Comparison of ENCODE assay signal across 13 cellular contexts in genomic region chr17:59725691-59726090, GRCh38. TPM values are rescaled to one million over a fixed set of nuclear protein-coding genes. Genes with fewer than 3 reads are reported as not detected.
DNase-seq lines count a peak whose midpoint lies in the region; ATAC-seq and TF ChIP-seq lines count a peak whose summit lies in the region.
"Had no signal": no experiment of that assay in that cellular context is flagged by ENCODE, and none has a peak within 500 bp of the region (broad histone marks: within the 10 kb centered on the region; RNA-seq: fewer than 3 reads in every experiment).

No MANE protein-coding gene starts in this region.

- no peak for TF ChIP-seq CTCF in fibroblast of mammary gland (conservative IDR thresholded peaks at IDR 0.05; ENCODE audit: control insufficient read depth, insufficient read depth, low read depth, low read length)
- TF ChIP-seq CTCF in psoas muscle (IDR thresholded peaks at IDR 0.05): no peak

- peak overlapping the region; percentile 48 for H3K27ac ChIP-seq in psoas muscle

- WGBS in psoas muscle, 3 donors: 43 to 65% (median 49%) methylated on average over 2 of the region's 2 CpGs

- no peaks in the 10 kb centered on the region for H3K9me3 ChIP-seq in psoas muscle

- H3K27ac Mint-ChIP-seq in activated naive CD4-positive, alpha-beta T cell treated with anti-CD3 and anti-CD28 coated beads, Interleukin-2, amount 50 U/mL, for 72 hours: no peak overlapping the region
- H3K27ac Mint-ChIP-seq: activated CD8-positive, alpha-beta T cell treated with anti-CD3 and anti-CD28 coated beads, Interleukin-2, amount 10 ng/mL, durations not matched to agents 7 days and 5 days; CD4-positive, CD25-positive, alpha-beta regulatory T cell had no signal

- intact Hi-C loops in psoas muscle (cut with DNase I): no loop called here

- DNase-seq in AML-193 (lab: John Stamatoyannopoulos, UW) (peak; percentile 90 to 94), OCI-M1 (lab: John Stamatoyannopoulos, UW) (peak; percentile 26), fibroblast of mammary gland (ENCODE audit: low read depth) (peak; percentile 79), psoas muscle (no peak), activated gamma-delta T cell treated with Interleukin-2 at 50 U/mL for 16 hours (no peak), LoVo (ENCODE audit: low spot score) (no peak)
- no peak for DNase-seq in activated naive CD4-positive, alpha-beta T cell treated with anti-CD3 and anti-CD28 coated beads, Interleukin-2, amount 50 U/mL, for 72 hours (ENCODE audit: low spot score in 2 of 2)
- DNase-seq: activated CD8-positive, alpha-beta T cell treated with anti-CD3 and anti-CD28 coated beads, Interleukin-2, amount 10 ng/mL, durations not matched to agents 7 days and 5 days; CD4-positive, CD25-positive, alpha-beta regulatory T cell; NCI-H1105; NCI-H526 treated with DMSO at 0.1 percent for 48 hours; posterior cingulate gyrus had no signal

- H3K36me3 ChIP-seq in psoas muscle (ENCODE audit: insufficient read depth in 1 of 2, low read depth in 1 of 2): no peaks in the 10 kb centered on the region

- no peaks in the 10 kb centered on the region for H3K9me3 Mint-ChIP-seq in activated naive CD4-positive, alpha-beta T cell treated with anti-CD3 and anti-CD28 coated beads, Interleukin-2, amount 50 U/mL, for 72 hours
- H3K9me3 Mint-ChIP-seq: CD4-positive, CD25-positive, alpha-beta regulatory T cell had no signal

- H3K4me3 ChIP-seq in fibroblast of mammary gland (ENCODE audit: control insufficient read depth, low read depth, low read length) (no peak overlapping the region), psoas muscle (no peak overlapping the region)

- H3K36me3 Mint-ChIP-seq in activated naive CD4-positive, alpha-beta T cell treated with anti-CD3 and anti-CD28 coated beads, Interleukin-2, amount 50 U/mL, for 72 hours: peaks cover 0 to 6% of the 10 kb centered on the region in 2 donors
- H3K36me3 Mint-ChIP-seq: CD4-positive, CD25-positive, alpha-beta regulatory T cell had no signal

- no peaks in the 10 kb centered on the region for H3K27me3 ChIP-seq in psoas muscle (ENCODE audit: insufficient read depth in 3 of 3, low read length in 2 of 3)

- ATAC-seq in psoas muscle: peak in 3 of 4 donors; percentile 43 to 58 (median 46)
- ATAC-seq in GM19395 (IDR thresholded peaks at IDR 0.05; ENCODE audit: unreplicated experiment): no peak
- ATAC-seq in activated naive CD4-positive, alpha-beta T cell treated with anti-CD3 and anti-CD28 coated beads, Interleukin-2, amount 50 U/mL, for 72 hours: no peak
- ATAC-seq: activated CD8-positive, alpha-beta T cell treated with anti-CD3 and anti-CD28 coated beads, Interleukin-2, amount 10 ng/mL, durations not matched to agents 7 days and 5 days had no signal

- peaks cover 29% of the 10 kb centered on the region for H3K4me1 ChIP-seq in psoas muscle

RNA-seq across cellular contexts. Expression of gene VMP1, which starts 18.2 kb away (rescaled TPM):
- 10 to 100 TPM; 37.9 to 66.5 (median 54.1) TPM for total RNA-seq in psoas muscle
- 100 to 1,000 TPM in 1 of 3 donors, 10 to 100 TPM in 2; 31.3 to 115 (median 70.5) TPM for polyA plus RNA-seq in psoas muscle
- total RNA-seq in activated naive CD4-positive, alpha-beta T cell treated with anti-CD3 and anti-CD28 coated beads, Interleukin-2, amount 50 U/mL, for 72 hours: 100 to 1,000 TPM; 344 to 725 TPM

RNA-seq across cellular contexts. Expression of gene PTRH2, which starts 18.5 kb away (rescaled TPM):
- total RNA-seq in psoas muscle: 10 to 100 TPM; 11.4 to 28.8 (median 16.1) TPM
- polyA plus RNA-seq in psoas muscle: 10 to 100 TPM; 31.2 to 43.1 (median 34.7) TPM
- 10 to 100 TPM; 18.9 to 42.8 TPM for total RNA-seq in activated naive CD4-positive, alpha-beta T cell treated with anti-CD3 and anti-CD28 coated beads, Interleukin-2, amount 50 U/mL, for 72 hours

Comparison
In these comparisons a context has a peak if more than half of its experiments do, and no peak if none do; other contexts are left out.
1. DNase-seq: peak in AML-193 (2 of 2), OCI-M1 (single experiment) and fibroblast of mammary gland (single experiment); none in psoas muscle (0 of 2), activated gamma-delta T cell treated with Interleukin-2 at 50 U/mL for 16 hours (single experiment), activated naive CD4-positive, alpha-beta T cell treated with anti-CD3 and anti-CD28 coated beads, Interleukin-2, amount 50 U/mL, for 72 hours (0 of 2) and LoVo (single experiment).
2. ATAC-seq: peak in psoas muscle (3 of 4); none in GM19395 (single experiment) and activated naive CD4-positive, alpha-beta T cell treated with anti-CD3 and anti-CD28 coated beads, Interleukin-2, amount 50 U/mL, for 72 hours (0 of 2).
3. RNA of gene VMP1, which starts 18.2 kb away (total RNA-seq): 344 to 725 TPM in activated naive CD4-positive, alpha-beta T cell treated with anti-CD3 and anti-CD28 coated beads, Interleukin-2, amount 50 U/mL, for 72 hours; 37.9 to 66.5 TPM in psoas muscle; every median in the first group is over 4 times any median in the second.